Comparison of ENCODE assay signal across 16 cellular contexts in genomic region chr5:38162625-38163024, GRCh38.
DNase-seq lines count a peak whose midpoint lies in the region; ATAC-seq and TF ChIP-seq lines count a peak whose summit lies in the region.
"Had no signal": no experiment of that assay in that cellular context is flagged by ENCODE, and none has a peak within 500 bp of the region (broad histone marks: within the 10 kb centered on the region; RNA-seq: fewer than 3 reads in every experiment).

No MANE protein-coding gene starts in this region.

- DNase-seq in HFFc6, result peak; percentile 9
- peak; percentile 4 for DNase-seq in PC-3
- peak; percentile 4 for DNase-seq in iris pigment epithelial cell (ENCODE audit: low read depth)
- DNase-seq in activated T-cell treated with anti-CD3 and anti-CD28 coated beads for 4 hours, result no peak
- no peak for DNase-seq in cerebellar nuclear complex (lab: John Stamatoyannopoulos, UW)
- DNase-seq in stimulated activated CD4-positive, alpha-beta T cell treated with anti-CD3 and anti-CD28 coated beads, Interleukin-4, amount 100 ng/mL, for 1 hour, result no peak
- DNase-seq: DMS153, NCI-H1417 treated with DMSO at 0.1 percent for 48 hours, NCI-H2029, NCI-H2171 treated with DMSO at 0.1 percent for 48 hours, NCI-H82, SJCRH30 had no signal

- H3K27me3 ChIP-seq in PC-3 (ENCODE audit: low read length), result peaks cover 74% of the 10 kb centered on the region
- H3K27me3 ChIP-seq: BLaER1 treated with 17β-estradiol and CSF1 and Interleukin-3, amounts not matched to agents 10 nM and 100 nM; SJCRH30 had no signal

- POLR2A ChIA-PET in PC-3 (lab: Charles Lee; ENCODE audit: unreplicated experiment), result no interaction called here

- H3K4me1 Mint-ChIP-seq in HFFc6 (ENCODE audit: low read depth), result no peaks in the 10 kb centered on the region

- no peak overlapping the region for H2AFZ ChIP-seq in PC-3 (ENCODE audit: low read length)

- no peak for ATAC-seq in PC-3
- no peak for ATAC-seq in HG03378 (IDR thresholded peaks at IDR 0.05; ENCODE audit: unreplicated experiment)
- ATAC-seq: HepG2 had no signal

- H3K36me3 ChIP-seq in PC-3 (ENCODE audit: low read depth, low read length), result no peaks in the 10 kb centered on the region
- H3K36me3 ChIP-seq: BLaER1 treated with 17β-estradiol and CSF1 and Interleukin-3, amounts not matched to agents 10 nM and 100 nM; SJCRH30 had no signal

- no peaks in the 10 kb centered on the region for H3K4me1 ChIP-seq in PC-3 (ENCODE audit: insufficient read depth, low read length)
- H3K4me1 ChIP-seq: BLaER1 treated with 17β-estradiol and CSF1 and Interleukin-3, amounts not matched to agents 10 nM and 100 nM; SJCRH30 had no signal

- H3F3A ChIP-seq in PC-3 (ENCODE audit: low read length, unreplicated experiment), result no peaks in the 10 kb centered on the region

- H3K9me3 ChIP-seq in PC-3 (ENCODE audit: low read length), result no peaks in the 10 kb centered on the region
- H3K9me3 ChIP-seq: BLaER1 treated with 17β-estradiol and CSF1 and Interleukin-3, amounts not matched to agents 10 nM and 100 nM; SJCRH30 had no signal

- no peak overlapping the region for H3K27ac ChIP-seq in PC-3 (ENCODE audit: low read length)
- H3K27ac ChIP-seq: BLaER1 treated with 17β-estradiol and CSF1 and Interleukin-3, amounts not matched to agents 10 nM and 100 nM; RWPE1; SJCRH30 had no signal

- H3K4me2 ChIP-seq in PC-3 (ENCODE audit: low read length), result no peak overlapping the region
- H3K4me2 ChIP-seq: BLaER1 treated with 17β-estradiol and CSF1 and Interleukin-3, amounts not matched to agents 10 nM and 100 nM had no signal

- TF ChIP-seq CTCF in HFFc6 (IDR thresholded peaks at IDR 0.05), result no peak
- no peak for TF ChIP-seq CTCF in PC-3 (conservative IDR thresholded peaks at IDR 0.05; ENCODE audit: low read depth, low read length)

- no TSS peak for BruUV-seq in PC-3 (replicated peaks; lab: Mats Ljungman, UMichigan)

- no peaks in the 10 kb centered on the region for H3K9me3 Mint-ChIP-seq in HFFc6

- H3K4me3 ChIP-seq in PC-3 (ENCODE audit: low read length), result no peak overlapping the region
- H3K4me3 ChIP-seq: BLaER1 treated with 17β-estradiol and CSF1 and Interleukin-3, amounts not matched to agents 10 nM and 100 nM; SJCRH30 had no signal

- H3K27ac Mint-ChIP-seq in HFFc6, result no peak overlapping the region

- H4K20me1 ChIP-seq in PC-3 (ENCODE audit: low read length), result no peaks in the 10 kb centered on the region
- H4K20me1 ChIP-seq: BLaER1 treated with 17β-estradiol and CSF1 and Interleukin-3, amounts not matched to agents 10 nM and 100 nM had no signal

- CTCF ChIA-PET in PC-3 (lab: Charles Lee), result no interaction called here

- H3K4me3 Mint-ChIP-seq in HFFc6, result no peak overlapping the region

- intact Hi-C loops in PC-3 (cut with micrococcal nuclease), result no loop called here

- H3K36me3 Mint-ChIP-seq in HFFc6 (ENCODE audit: low read depth), result no peaks in the 10 kb centered on the region

- no peak overlapping the region for H3K9ac ChIP-seq in PC-3 (ENCODE audit: low read length)
- H3K9ac ChIP-seq: BLaER1 treated with 17β-estradiol and CSF1 and Interleukin-3, amounts not matched to agents 10 nM and 100 nM had no signal

- no peaks in the 10 kb centered on the region for H3K79me2 ChIP-seq in PC-3 (ENCODE audit: low read length)

- no peaks in the 10 kb centered on the region for H3K9me2 ChIP-seq in PC-3 (replicated peaks; ENCODE audit: low read length)

- H3K27me3 Mint-ChIP-seq in HFFc6 (ENCODE audit: insufficient read depth), result peaks cover 23% of the 10 kb centered on the region

Comparison
In these comparisons a context has a peak if more than half of its experiments do, and no peak if none do; other contexts are left out.
1. DNase-seq: peak in HFFc6 (single experiment), PC-3 (single experiment) and iris pigment epithelial cell (single experiment); none in activated T-cell treated with anti-CD3 and anti-CD28 coated beads for 4 hours (single experiment), cerebellar nuclear complex (0 of 2) and stimulated activated CD4-positive, alpha-beta T cell treated with anti-CD3 and anti-CD28 coated beads, Interleukin-4, amount 100 ng/mL, for 1 hour (single experiment).